25 cellular contexts compared by ENCODE assay signal in the genomic region with DNA sequence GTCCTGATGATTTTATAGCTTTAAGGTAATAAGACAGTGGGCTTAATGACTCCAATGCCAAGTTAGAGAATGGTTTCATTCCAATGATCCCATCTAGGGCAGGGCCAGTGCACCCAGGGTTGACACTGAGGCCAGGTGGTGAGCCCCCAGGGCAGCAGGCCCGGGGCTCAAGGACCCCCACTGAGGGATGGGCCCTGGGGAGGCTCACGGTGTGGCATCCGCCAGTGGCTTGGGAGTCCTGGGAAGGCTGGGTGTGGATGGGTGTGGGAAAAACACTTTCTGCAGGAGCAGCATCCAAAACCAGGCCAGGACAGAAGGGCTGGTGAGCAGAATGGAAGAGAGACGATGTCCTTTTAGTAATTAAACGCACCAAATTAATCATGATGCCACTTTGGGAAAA.
"Had no signal": no experiment of that assay in that cellular context is flagged by ENCODE, and none has a peak within 500 bp of the region (broad histone marks: within the 10 kb centered on the region; RNA-seq: fewer than 3 reads in every experiment).

No MANE protein-coding gene starts in this region.

- H3K79me2 ChIP-seq: hepatocyte had no signal

- H3K27ac ChIP-seq: colonic mucosa, epithelial cell of prostate, esophagus muscularis mucosa, foreskin keratinocyte, gastroesophageal sphincter, heart left ventricle, hepatocyte, pancreas, skin epidermis, suprapubic skin, transverse colon, vagina had no signal

- H2AFZ ChIP-seq: hepatocyte had no signal

- H3K36me3 Mint-ChIP-seq: memory B cell, natural killer cell had no signal

- H3K27me3 ChIP-seq: colonic mucosa, foreskin keratinocyte, hepatocyte, transverse colon, vagina had no signal

- DNase-seq: colonic mucosa; effector CD8-positive, alpha-beta T cell; endodermal cell; foreskin keratinocyte; left ventricle myocardium superior; natural killer cell; occipital lobe; stimulated activated CD4-positive, alpha-beta T cell treated with anti-CD3 and anti-CD28 coated beads, Interleukin-15, amount 100 ng/mL, for 24 hours; stimulated activated CD4-positive, alpha-beta T cell treated with anti-CD3 and anti-CD28 coated beads, Interleukin-2, amount 100 ng/mL, for 48 hours; stimulated activated naive CD4-positive, alpha-beta T cell; stimulated activated naive CD8-positive, alpha-beta T cell treated with anti-CD3 and anti-CD28 coated beads, Interleukin-15, amount 100 ng/mL, for 72 hours; transverse colon had no signal

- H3K4me1 ChIP-seq: colonic mucosa, esophagus muscularis mucosa, foreskin keratinocyte, gastroesophageal sphincter, heart left ventricle, pancreas, suprapubic skin, transverse colon, vagina had no signal

- ATAC-seq: foreskin keratinocyte; gastroesophageal sphincter; heart left ventricle; left ventricle myocardium superior; natural killer cell; pancreas; stimulated activated naive CD8-positive, alpha-beta T cell treated with anti-CD3 and anti-CD28 coated beads, Interleukin-15, amount 100 ng/mL, for 72 hours had no signal

- H3K27me3 Mint-ChIP-seq: progenitor cell of endocrine pancreas; stimulated activated naive CD8-positive, alpha-beta T cell treated with anti-CD3 and anti-CD28 coated beads, Interleukin-15, amount 100 ng/mL, for 72 hours had no signal

- H3K4me1 Mint-ChIP-seq: endodermal cell; memory B cell; natural killer cell; stimulated activated naive CD8-positive, alpha-beta T cell treated with anti-CD3 and anti-CD28 coated beads, Interleukin-15, amount 100 ng/mL, for 72 hours had no signal

- H3K36me3 ChIP-seq: colonic mucosa, esophagus muscularis mucosa, gastroesophageal sphincter, heart left ventricle, pancreas, suprapubic skin, transverse colon, vagina had no signal

- H3K4me3 ChIP-seq: colonic mucosa, esophagus muscularis mucosa, gastroesophageal sphincter, heart left ventricle, hepatocyte, lung, pancreas, skin epidermis, suprapubic skin, transverse colon, vagina had no signal

- H3K4me2 ChIP-seq: hepatocyte had no signal

- H3K9me3 ChIP-seq: colonic mucosa, esophagus muscularis mucosa, gastroesophageal sphincter, heart left ventricle, pancreas, suprapubic skin, transverse colon, vagina had no signal

- H3K9me3 Mint-ChIP-seq: dendritic cell treated with granulocyte-macrophage colony-stimulating factor and Interleukin-4, amounts not matched to agents 40 ng/mL and 50 ng/mL, for 4 days; memory B cell; natural killer cell; stimulated activated naive CD8-positive, alpha-beta T cell treated with anti-CD3 and anti-CD28 coated beads, Interleukin-15, amount 100 ng/mL, for 72 hours had no signal

- H3K4me3 Mint-ChIP-seq: dendritic cell treated with granulocyte-macrophage colony-stimulating factor and Interleukin-4, amounts not matched to agents 40 ng/mL and 50 ng/mL, for 4 days; endodermal cell; memory B cell; natural killer cell; stimulated activated naive CD8-positive, alpha-beta T cell treated with anti-CD3 and anti-CD28 coated beads, Interleukin-15, amount 100 ng/mL, for 72 hours had no signal

- H3K27ac Mint-ChIP-seq: dendritic cell treated with granulocyte-macrophage colony-stimulating factor and Interleukin-4, amounts not matched to agents 40 ng/mL and 50 ng/mL, for 4 days; endodermal cell; memory B cell; natural killer cell; progenitor cell of endocrine pancreas; stimulated activated naive CD8-positive, alpha-beta T cell treated with anti-CD3 and anti-CD28 coated beads, Interleukin-15, amount 100 ng/mL, for 72 hours had no signal
